11 cellular contexts compared by ENCODE assay signal in genomic region chr10:73992899-73993788, GRCh38. TPM values are rescaled to one million over a fixed set of nuclear protein-coding genes. Genes with fewer than 3 reads are reported as not detected.
A peak's percentile ranks its signal among the peaks of the same experiment; 100 is the strongest.
DNase-seq lines count a peak whose midpoint lies in the region; ATAC-seq, FAIRE-seq and TF ChIP-seq lines count a peak whose summit lies in the region.
"Had no signal": no experiment of that assay in that cellular context is flagged by ENCODE, and none has a peak within 500 bp of the region (broad histone marks: within the 10 kb centered on the region; RNA-seq: fewer than 3 reads in every experiment).

No MANE protein-coding gene starts in this region.

- no peak overlapping the region for H2BK20ac ChIP-seq in H1 (ENCODE audit: low read length)

- H4K20me1 ChIP-seq in H1 (replicated peaks in 1 of 2; ENCODE audit: control insufficient read depth in 1 of 2, insufficient read depth in 2 of 2, low read length in 2 of 2) = peaks cover 0 to 2% of the 10 kb centered on the region in 2 experiments

- H3K14ac ChIP-seq in H1 (ENCODE audit: insufficient read length) = no peak overlapping the region

- H3K9me3 ChIP-seq in Panc1 (ENCODE audit: control insufficient read depth, insufficient read depth, low read depth, low read length) (no peaks in the 10 kb centered on the region), H1 (ENCODE audit: insufficient read depth in 2 of 2, low read depth in 1 of 2, low read length in 1 of 2) (no peaks in the 10 kb centered on the region), A673 (ENCODE audit: low read depth, low read length, poor library complexity, severe bottlenecking) (no peaks in the 10 kb centered on the region)
- H3K9me3 ChIP-seq: Peyer's patch had no signal

- no peaks in the 10 kb centered on the region for H3K27me3 Mint-ChIP-seq in activated naive CD8-positive, alpha-beta T cell treated with anti-CD3 and anti-CD28 coated beads, Interleukin-2, amount 50 U/mL, for 24 hours
- no peaks in the 10 kb centered on the region for H3K27me3 Mint-ChIP-seq in activated naive CD8-positive, alpha-beta T cell treated with anti-CD3 and anti-CD28 coated beads for 36 hours
- no peaks in the 10 kb centered on the region for H3K27me3 Mint-ChIP-seq in stimulated activated memory B cell treated with anti-CD40 and anti-IgM and Interleukin-4, amounts not matched to agents 10 μg/mL and 1 μg/mL and 100 μg/mL, for 72 hours

- CTCF ChIA-PET in Panc1 (lab: Charles Lee) (no interaction called here), H1 (lab: Charles Lee; ENCODE audit: partially characterized antibody) (interaction anchor here (0.6 to 3.0 kb wide), 5 partner anchors 10 to 175 kb away, joined by 3 to 9 read pairs (median 4); no protein-coding TSS in a partner anchor), A673 (lab: Charles Lee) (no interaction called here)

- intact Hi-C loops in Panc1 (cut with micrococcal nuclease; ENCODE audit: unreplicated experiment) (no loop called here), A673 (cut with micrococcal nuclease; ENCODE audit: unreplicated experiment) (no loop called here)

- H2BK15ac ChIP-seq in H1 (ENCODE audit: low read length) = 0 out of 2 replicates have a peak overlapping the region, but pooled peaks have one; percentile 31

- no peak overlapping the region for H2BK5ac ChIP-seq in H1 (ENCODE audit: low read depth, low read length)

- no peak overlapping the region for H3K23ac ChIP-seq in H1 (ENCODE audit: insufficient read length)

- peak; percentile 11 for ATAC-seq in activated naive CD8-positive, alpha-beta T cell treated with anti-CD3 and anti-CD28 coated beads, Interleukin-2, amount 50 U/mL, for 24 hours
- ATAC-seq in Panc1 = no peak
- ATAC-seq in stimulated activated memory B cell treated with anti-CD40 and anti-IgM and Interleukin-4, amounts not matched to agents 10 μg/mL and 1 μg/mL and 100 μg/mL, for 72 hours = no peak

- H3K4me1 Mint-ChIP-seq in activated naive CD8-positive, alpha-beta T cell treated with anti-CD3 and anti-CD28 coated beads, Interleukin-2, amount 50 U/mL, for 24 hours = peaks cover 38% of the 10 kb centered on the region
- peaks cover 26% of the 10 kb centered on the region for H3K4me1 Mint-ChIP-seq in activated naive CD8-positive, alpha-beta T cell treated with anti-CD3 and anti-CD28 coated beads for 36 hours
- peaks cover 41% of the 10 kb centered on the region for H3K4me1 Mint-ChIP-seq in stimulated activated memory B cell treated with anti-CD40 and anti-IgM and Interleukin-4, amounts not matched to agents 10 μg/mL and 1 μg/mL and 100 μg/mL, for 72 hours

- H3K18ac ChIP-seq in H1 (ENCODE audit: extremely low read depth, low read length) = no peak overlapping the region

- peak overlapping the region; percentile 56 for H3K27ac Mint-ChIP-seq in activated naive CD8-positive, alpha-beta T cell treated with anti-CD3 and anti-CD28 coated beads, Interleukin-2, amount 50 U/mL, for 24 hours
- H3K27ac Mint-ChIP-seq in activated naive CD8-positive, alpha-beta T cell treated with anti-CD3 and anti-CD28 coated beads for 36 hours = no peak overlapping the region
- peak overlapping the region; percentile 77 for H3K27ac Mint-ChIP-seq in stimulated activated memory B cell treated with anti-CD40 and anti-IgM and Interleukin-4, amounts not matched to agents 10 μg/mL and 1 μg/mL and 100 μg/mL, for 72 hours

- in situ Hi-C loops in Panc1 (cut with HindIII; ENCODE audit: low pct_unique_long_range_greater_than_20kb, low sequenced_read_pairs) = no loop called here

- H3K4me1 ChIP-seq in Panc1 (ENCODE audit: control insufficient read depth, insufficient read depth, low read length) = peaks cover 18% of the 10 kb centered on the region
- 0 out of 7 replicates have a peak, but pooled peaks cover 0 to 3% (median 0%) of the 10 kb centered on the region in 4 experiments for H3K4me1 ChIP-seq in H1 (replicated peaks in 1 of 4; ENCODE audit: control insufficient read depth in 3 of 4, insufficient read depth in 4 of 4, low read length in 3 of 4)
- peaks cover 16% of the 10 kb centered on the region for H3K4me1 ChIP-seq in A673 (ENCODE audit: insufficient read depth, low read length, poor library complexity, severe bottlenecking)
- H3K4me1 ChIP-seq: Peyer's patch had no signal

- WGBS in H1 (ENCODE audit: extremely low coverage in 1 of 2, insufficient coverage in 1 of 2, insufficient read length in 1 of 2, insufficient replicate concordance in 2 of 2, low coverage in 1 of 2, low lambda C conversion rate in 2 of 2, missing lambda C conversion rate in 1 of 2), 2 experiments = 87% methylated on average over 6 of the region's 6 CpGs; no CpG with 5 or more reads in 1 of the 2 experiments

- TF ChIP-seq POLR2A in H1 (IDR thresholded peaks at IDR 0.05; ENCODE audit: control extremely low read depth in 1 of 2, low read depth in 2 of 2, low read length in 2 of 2) = no peak

- no peak overlapping the region for H2AK5ac ChIP-seq in H1 (ENCODE audit: low read depth, low read length)

- H3K79me2 ChIP-seq in H1 (ENCODE audit: control insufficient read depth in 1 of 2, insufficient read depth in 2 of 2, low read length in 2 of 2) = peaks cover under 1 to 2% of the 10 kb centered on the region in 2 experiments; a peak in 3 of 4 replicates

- no peak overlapping the region for H3K56ac ChIP-seq in H1 (replicated peaks; ENCODE audit: insufficient read length, low read depth, low read length)

- H3K9ac ChIP-seq in H1 (replicated peaks in 1 of 4; ENCODE audit: extremely low read depth in 1 of 4, low read depth in 3 of 4, low read length in 3 of 4) = no peak overlapping the region

- BruUV-seq in Panc1 (replicated peaks; lab: Mats Ljungman, UMichigan) = no TSS peak
- no TSS peak for BruUV-seq in A673 (replicated peaks; lab: Mats Ljungman, UMichigan)

- H3K4me2 ChIP-seq in H1 (ENCODE audit: insufficient read depth in 1 of 2, low read depth in 2 of 2, low read length in 2 of 2) = no peak overlapping the region

- FAIRE-seq in H1 (lab: Jason Lieb, UNC) (no peak), frontal cortex (lab: Jason Lieb, UNC) (no peak)
- FAIRE-seq: colon had no signal

- H2BK12ac ChIP-seq in H1 (ENCODE audit: low read depth, low read length) = no peak overlapping the region

- no peak for TF ChIP-seq EP300 in H1 (IDR thresholded peaks at IDR 0.05; ENCODE audit: borderline replicate concordance in 1 of 2, low read depth in 2 of 2, low read length in 2 of 2)

- no peak overlapping the region for H4K8ac ChIP-seq in H1 (ENCODE audit: extremely low read depth, insufficient read depth, low read length)

- H3K23me2 ChIP-seq in H1 (ENCODE audit: low read depth, low read length) = peaks cover 4% of the 10 kb centered on the region; the same call in 1 of the 2 replicates

- no peaks in the 10 kb centered on the region; the same call in 1 of the 2 replicates for H3K36me3 ChIP-seq in Panc1 (ENCODE audit: control insufficient read depth, insufficient read depth, low read length)
- H3K36me3 ChIP-seq in H1 (ENCODE audit: control insufficient read depth in 2 of 4, insufficient read depth in 4 of 4, low read length in 3 of 4) = no peaks in the 10 kb centered on the region
- no peaks in the 10 kb centered on the region for H3K36me3 ChIP-seq in A673 (ENCODE audit: insufficient read depth, low read length, poor library complexity, severe bottlenecking)
- H3K36me3 ChIP-seq: Peyer's patch had no signal

- peak overlapping the region; percentile 54; the same call in 1 of the 2 replicates for H3K27ac ChIP-seq in Panc1 (ENCODE audit: low read length)
- no peak overlapping the region for H3K27ac ChIP-seq in H1 (ENCODE audit: low read depth, low read length)
- H3K27ac ChIP-seq in A673 (ENCODE audit: low read depth, low read length, poor library complexity, severe bottlenecking) = no peak overlapping the region
- H3K27ac ChIP-seq: Peyer's patch had no signal

- H4K5ac ChIP-seq in H1 (ENCODE audit: insufficient read length, low read depth, low read length) = no peak overlapping the region

- no peaks in the 10 kb centered on the region for H3K36me3 Mint-ChIP-seq in activated naive CD8-positive, alpha-beta T cell treated with anti-CD3 and anti-CD28 coated beads, Interleukin-2, amount 50 U/mL, for 24 hours (ENCODE audit: low read depth)
- H3K36me3 Mint-ChIP-seq in activated naive CD8-positive, alpha-beta T cell treated with anti-CD3 and anti-CD28 coated beads for 36 hours = no peaks in the 10 kb centered on the region
- H3K36me3 Mint-ChIP-seq in stimulated activated memory B cell treated with anti-CD40 and anti-IgM and Interleukin-4, amounts not matched to agents 10 μg/mL and 1 μg/mL and 100 μg/mL, for 72 hours = no peaks in the 10 kb centered on the region

- TF ChIP-seq RAD21 in H1 (IDR thresholded peaks at IDR 0.05 in 1 of 2, conservative IDR thresholded peaks at IDR 0.05 in 1 of 2; ENCODE audit: low read depth in 2 of 2, low read length in 2 of 2) = no peak

- H3K4me3 ChIP-seq in Panc1 (ENCODE audit: low read depth in 2 of 2, low read length in 2 of 2) (no peak overlapping the region), H1 (ENCODE audit: extremely low read depth in 1 of 4, insufficient read depth in 2 of 4, low read depth in 3 of 4, low read length in 4 of 4) (no peak overlapping the region), A673 (ENCODE audit: low read depth, low read length, poor library complexity, severe bottlenecking) (no peak overlapping the region)
- H3K4me3 ChIP-seq: Peyer's patch had no signal

- H3K79me1 ChIP-seq in H1 (ENCODE audit: low read depth, low read length) = no peaks in the 10 kb centered on the region

- H3K27me3 ChIP-seq in Panc1 (ENCODE audit: control insufficient read depth, insufficient read depth, low read length) (no peaks in the 10 kb centered on the region), H1 (replicated peaks in 1 of 4; ENCODE audit: control insufficient read depth in 3 of 4, extremely low read depth in 1 of 4, insufficient read depth in 3 of 4, low read length in 3 of 4) (no peaks in the 10 kb centered on the region), A673 (replicated peaks; ENCODE audit: insufficient read depth, low read depth, low read length, poor library complexity) (no peaks in the 10 kb centered on the region)
- H3K27me3 ChIP-seq: Peyer's patch had no signal

- TF ChIP-seq CTCF in Panc1 (IDR thresholded peaks at IDR 0.05) (no peak), H1 (IDR thresholded peaks at IDR 0.05; ENCODE audit: control extremely low read depth in 1 of 3, insufficient read depth in 1 of 3, low read depth in 1 of 3, low read length in 3 of 3) (no peak), A673 (conservative IDR thresholded peaks at IDR 0.05; ENCODE audit: low read depth, low read length) (no peak)

- H2BK120ac ChIP-seq in H1 (replicated peaks; ENCODE audit: low read depth, low read length) = no peak overlapping the region

- H3K4me3 Mint-ChIP-seq in activated naive CD8-positive, alpha-beta T cell treated with anti-CD3 and anti-CD28 coated beads, Interleukin-2, amount 50 U/mL, for 24 hours = no peak overlapping the region
- no peak overlapping the region for H3K4me3 Mint-ChIP-seq in activated naive CD8-positive, alpha-beta T cell treated with anti-CD3 and anti-CD28 coated beads for 36 hours
- H3K4me3 Mint-ChIP-seq in stimulated activated memory B cell treated with anti-CD40 and anti-IgM and Interleukin-4, amounts not matched to agents 10 μg/mL and 1 μg/mL and 100 μg/mL, for 72 hours = peak overlapping the region; percentile 0

- POLR2A ChIA-PET in Panc1 (lab: Charles Lee) = no interaction called here
- POLR2A ChIA-PET in H1 (lab: Charles Lee; ENCODE audit: partially characterized antibody) = interaction anchor here (0.7 to 13.2 kb wide), 7 partner anchors 8 to 28 kb away, joined by 3 to 261 read pairs (median 5); no protein-coding TSS in a partner anchor
- POLR2A ChIA-PET in A673 (lab: Charles Lee; ENCODE audit: low non-redundant PET) = no interaction called here

- DNase-seq in activated naive CD8-positive, alpha-beta T cell treated with anti-CD3 and anti-CD28 coated beads, Interleukin-2, amount 50 U/mL, for 24 hours = peak; percentile 15
- no peak for DNase-seq in activated naive CD8-positive, alpha-beta T cell treated with anti-CD3 and anti-CD28 coated beads for 36 hours
- DNase-seq in Panc1 (ENCODE audit: low read depth, low spot score) = no peak
- no peak for DNase-seq in H1 (ENCODE audit: low read depth in 1 of 2, low spot score in 2 of 2)
- DNase-seq in frontal cortex (ENCODE audit: low spot score in 2 of 2) = no peak
- DNase-seq in A673 (ENCODE audit: low spot score) = no peak
- no peak for DNase-seq in NCI-H1930 (lab: John Stamatoyannopoulos, UW)
- DNase-seq: C1 segment of cervical spinal cord, Peyer's patch had no signal

- no peak overlapping the region for H3K4ac ChIP-seq in H1 (replicated peaks; ENCODE audit: insufficient read length, low read depth, low read length)

- no peak overlapping the region for H4K91ac ChIP-seq in H1 (replicated peaks; ENCODE audit: insufficient read length, low read length)

- no peaks in the 10 kb centered on the region for H3K9me3 Mint-ChIP-seq in activated naive CD8-positive, alpha-beta T cell treated with anti-CD3 and anti-CD28 coated beads, Interleukin-2, amount 50 U/mL, for 24 hours
- no peaks in the 10 kb centered on the region for H3K9me3 Mint-ChIP-seq in activated naive CD8-positive, alpha-beta T cell treated with anti-CD3 and anti-CD28 coated beads for 36 hours
- peaks cover 3% of the 10 kb centered on the region for H3K9me3 Mint-ChIP-seq in stimulated activated memory B cell treated with anti-CD40 and anti-IgM and Interleukin-4, amounts not matched to agents 10 μg/mL and 1 μg/mL and 100 μg/mL, for 72 hours

- no peak overlapping the region for H2AFZ ChIP-seq in H1 (ENCODE audit: low read length)

RNA-seq across cellular contexts. Expression of gene VCL, which starts 4.8 kb away (rescaled TPM):
- total RNA-seq in activated naive CD8-positive, alpha-beta T cell treated with anti-CD3 and anti-CD28 coated beads for 36 hours = 10 to 100 TPM in 1 of 2 experiments, 1 to 10 TPM in 1; 9.6 to 10.0 TPM
- total RNA-seq in Panc1 (2021; ENCODE audit: unreplicated experiment) = 495 TPM
- polyA plus RNA-seq in Panc1 (2012; ENCODE audit: insufficient read length) = 227 TPM
- 361 and 377 TPM in 2 replicates for total RNA-seq in H1 (2021; fragmentation: NEBNext Ultra II Directional; extraction: Animal tissue kit (Norgen Biotek cat#: 25700))
- polyA plus RNA-seq in H1 (2011; rRNA removed) = 91.8 and 119 TPM in 2 replicates
- 116 TPM for polyA plus RNA-seq in H1 (2011; cell fraction: cytosol; rRNA removed)
- 183 TPM for polyA plus RNA-seq in H1 (2011; cell fraction: nucleus; rRNA removed)
- polyA plus RNA-seq in H1 (2012, experiment 1 of 2) = 169 to 191 TPM (median 182 TPM) in 4 replicates
- polyA plus RNA-seq in H1 (2012, experiment 2 of 2) = 19.7 TPM
- 282 TPM for polyA plus RNA-seq in H1 (2013, experiment 1 of 2)
- polyA plus RNA-seq in H1 (2013, experiment 2 of 2) = 348 TPM
- polyA minus RNA-seq in H1 (2011; rRNA and poly(A)+ RNA removed) = 196 and 261 TPM in 2 replicates
- 193 TPM for polyA minus RNA-seq in H1 (2011; cell fraction: cytosol; rRNA and poly(A)+ RNA removed)
- polyA minus RNA-seq in H1 (2011; cell fraction: nucleus; rRNA and poly(A)+ RNA removed) = 317 TPM
- total RNA-seq in frontal cortex = 11.4 TPM
- 159 and 176 TPM in 2 replicates for total RNA-seq in A673 (2021)

Comparison
In these comparisons a context has a peak if more than half of its experiments do, and no peak if none do; other contexts are left out.
1. RNA of gene VCL, which starts 4.8 kb away (total RNA-seq): 495 TPM in Panc1 (single experiment), 361 to 377 TPM in H1 and 159 to 176 TPM in A673; 11.4 TPM in frontal cortex (single experiment) and 9.6 to 10.0 TPM in activated naive CD8-positive, alpha-beta T cell treated with anti-CD3 and anti-CD28 coated beads for 36 hours; every median in the first group is over 10 times any median in the second.